Comparison of ENCODE assay signal across 16 cellular contexts in the genomic region with DNA sequence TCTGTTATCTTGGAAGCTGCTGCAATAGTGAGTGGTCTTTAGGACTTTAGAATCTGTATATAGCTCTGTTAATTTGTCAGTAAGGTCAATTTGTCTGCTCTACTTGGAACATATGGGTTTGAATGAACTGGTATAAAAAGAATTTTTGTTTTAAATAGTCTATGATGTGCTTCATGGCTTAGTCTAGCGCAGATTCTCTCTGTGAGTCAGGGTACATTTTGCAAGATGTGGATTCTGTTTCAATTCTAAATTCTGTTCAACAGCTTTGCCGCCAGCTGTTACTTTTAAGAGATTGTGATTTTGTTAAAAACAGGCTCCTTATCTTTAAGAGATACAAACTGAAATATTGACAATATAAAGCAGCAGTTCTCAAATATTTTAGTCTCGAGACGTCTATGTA.
DNase-seq lines count a peak whose midpoint lies in the region; ATAC-seq and TF ChIP-seq lines count a peak whose summit lies in the region.
"Had no signal": no experiment of that assay in that cellular context is flagged by ENCODE, and none has a peak within 500 bp of the region (broad histone marks: within the 10 kb centered on the region; RNA-seq: fewer than 3 reads in every experiment).

No MANE protein-coding gene starts in this region.

- CTCF ChIA-PET in activated CD8-positive, alpha-beta T cell treated with anti-CD3 and anti-CD28 coated beads, Interleukin-2, amount 10 ng/mL, durations not matched to agents 7 days and 5 days (lab: Charles Lee), result no interaction called here

- TF ChIP-seq CTCF in nephron (IDR thresholded peaks at IDR 0.05; ENCODE audit: unreplicated experiment in 3 of 3), result no peak

- peaks cover 32% of the 10 kb centered on the region for H3K4me1 Mint-ChIP-seq in nephron
- no peaks in the 10 kb centered on the region for H3K4me1 Mint-ChIP-seq in activated CD8-positive, alpha-beta T cell treated with anti-CD3 and anti-CD28 coated beads, Interleukin-2, amount 10 ng/mL, durations not matched to agents 7 days and 5 days (ENCODE audit: low read depth)
- H3K4me1 Mint-ChIP-seq: B cell had no signal

- DNase-seq in NCI-H2171 treated with DMSO at 0.1 percent for 48 hours (lab: John Stamatoyannopoulos, UW), result peak; percentile 32
- no peak for DNase-seq in NCI-H2171 (lab: John Stamatoyannopoulos, UW)
- peak; percentile 28 for DNase-seq in NCI-H524 treated with DMSO at 0.1 percent for 48 hours (lab: John Stamatoyannopoulos, UW)
- no peak for DNase-seq in putamen (ENCODE audit: low spot score)
- DNase-seq in activated CD8-positive, alpha-beta T cell treated with anti-CD3 and anti-CD28 coated beads, Interleukin-2, amount 10 ng/mL, durations not matched to agents 7 days and 5 days, result no peak
- no peak for DNase-seq in activated T-cell treated with anti-CD3 and anti-CD28 coated beads, Interleukin-2, amount 50 U/mL, for 1 hour
- DNase-seq: 8988T; Calu3; CD8-positive, alpha-beta T cell; GOT3; H7; HFFc6 had no signal

- peaks cover 2% of the 10 kb centered on the region for H3K27me3 Mint-ChIP-seq in nephron (ENCODE audit: low read depth)
- no peaks in the 10 kb centered on the region for H3K27me3 Mint-ChIP-seq in activated CD8-positive, alpha-beta T cell treated with anti-CD3 and anti-CD28 coated beads, Interleukin-2, amount 10 ng/mL, durations not matched to agents 7 days and 5 days (ENCODE audit: low read depth)
- H3K27me3 Mint-ChIP-seq: B cell had no signal

- POLR2A ChIA-PET in activated CD8-positive, alpha-beta T cell treated with anti-CD3 and anti-CD28 coated beads, Interleukin-2, amount 10 ng/mL, durations not matched to agents 7 days and 5 days (lab: Charles Lee), result no interaction called here

- H3K36me3 Mint-ChIP-seq in nephron (ENCODE audit: low read depth), result no peaks in the 10 kb centered on the region
- H3K36me3 Mint-ChIP-seq in activated CD8-positive, alpha-beta T cell treated with anti-CD3 and anti-CD28 coated beads, Interleukin-2, amount 10 ng/mL, durations not matched to agents 7 days and 5 days (ENCODE audit: low read depth), result no peaks in the 10 kb centered on the region
- H3K36me3 Mint-ChIP-seq: CD8-positive, alpha-beta T cell had no signal

- H3K4me3 Mint-ChIP-seq in nephron, result no peak overlapping the region
- no peak overlapping the region for H3K4me3 Mint-ChIP-seq in activated CD8-positive, alpha-beta T cell treated with anti-CD3 and anti-CD28 coated beads, Interleukin-2, amount 10 ng/mL, durations not matched to agents 7 days and 5 days
- H3K4me3 Mint-ChIP-seq: B cell; CD8-positive, alpha-beta T cell; HFFc6 had no signal

- H3K27ac Mint-ChIP-seq in nephron, result peak overlapping the region; percentile 19 to 89 (median 77)
- no peak overlapping the region for H3K27ac Mint-ChIP-seq in activated CD8-positive, alpha-beta T cell treated with anti-CD3 and anti-CD28 coated beads, Interleukin-2, amount 10 ng/mL, durations not matched to agents 7 days and 5 days
- H3K27ac Mint-ChIP-seq: B cell; CD8-positive, alpha-beta T cell; HFFc6 had no signal

- H3K9me3 Mint-ChIP-seq in nephron, result no peaks in the 10 kb centered on the region
- no peaks in the 10 kb centered on the region for H3K9me3 Mint-ChIP-seq in activated CD8-positive, alpha-beta T cell treated with anti-CD3 and anti-CD28 coated beads, Interleukin-2, amount 10 ng/mL, durations not matched to agents 7 days and 5 days (ENCODE audit: insufficient read depth)
- H3K9me3 Mint-ChIP-seq: CD8-positive, alpha-beta T cell had no signal

- no peak for ATAC-seq in activated CD8-positive, alpha-beta T cell treated with anti-CD3 and anti-CD28 coated beads, Interleukin-2, amount 10 ng/mL, durations not matched to agents 7 days and 5 days
- ATAC-seq in GM19452 (IDR thresholded peaks at IDR 0.05; ENCODE audit: unreplicated experiment), result no peak
- ATAC-seq: CD8-positive, alpha-beta T cell; HCT116 had no signal

Comparison
In these comparisons a context has a peak if more than half of its experiments do, and no peak if none do; other contexts are left out.
1. DNase-seq: peak in NCI-H2171 treated with DMSO at 0.1 percent for 48 hours (single experiment) and NCI-H524 treated with DMSO at 0.1 percent for 48 hours (single experiment); none in NCI-H2171 (single experiment), putamen (single experiment), activated CD8-positive, alpha-beta T cell treated with anti-CD3 and anti-CD28 coated beads, Interleukin-2, amount 10 ng/mL, durations not matched to agents 7 days and 5 days (single experiment) and activated T-cell treated with anti-CD3 and anti-CD28 coated beads, Interleukin-2, amount 50 U/mL, for 1 hour (single experiment).